ENCODE assay signal across 13 cellular contexts in the genomic region with DNA sequence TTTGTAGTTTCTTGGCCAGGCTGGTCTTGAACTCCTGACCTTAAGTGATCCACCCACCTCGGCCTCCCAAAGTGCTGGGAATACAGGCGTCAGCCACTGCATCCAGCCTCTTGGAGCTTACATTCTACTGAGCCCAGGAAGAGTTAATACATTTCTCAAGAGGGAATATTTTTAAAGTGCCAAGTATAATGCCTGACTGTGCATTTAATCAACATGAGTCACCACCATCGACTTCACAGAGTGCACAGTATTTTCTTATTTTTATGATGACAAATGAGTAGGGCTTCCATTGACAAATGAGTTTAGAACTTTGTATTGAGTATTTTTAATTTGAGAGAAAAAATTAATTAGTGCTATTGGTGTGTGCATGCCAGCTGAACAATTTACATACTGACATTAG.
A peak's percentile ranks its signal among the peaks of the same experiment; 100 is the strongest.
DNase-seq lines count a peak whose midpoint lies in the region; ATAC-seq and TF ChIP-seq lines count a peak whose summit lies in the region.
"Had no signal": no experiment of that assay in that cellular context is flagged by ENCODE, and none has a peak within 500 bp of the region (broad histone marks: within the 10 kb centered on the region; RNA-seq: fewer than 3 reads in every experiment).

No MANE protein-coding gene starts in this region.

- peak overlapping the region; percentile 71 for H3K27ac Mint-ChIP-seq in type B pancreatic cell
- H3K27ac Mint-ChIP-seq: activated naive CD4-positive, alpha-beta T cell treated with anti-CD3 and anti-CD28 coated beads, Interleukin-2, amount 10 ng/mL, durations not matched to agents 7 days and 5 days had no signal

- ATAC-seq in HG03095 (IDR thresholded peaks at IDR 0.05; ENCODE audit: unreplicated experiment) = no peak

- DNase-seq in HPDE6-E6E7 (ENCODE audit: extremely low spot score) (peak; percentile 33), astrocyte of the spinal cord (ENCODE audit: low read depth, low spot score) (peak; percentile 74), left ventricle myocardium inferior (no peak), type B pancreatic cell (ENCODE audit: extremely low spot score, unreplicated experiment) (no peak), LoVo (ENCODE audit: low spot score) (no peak), DMS 273 treated with DMSO at 0.1 percent for 48 hours (lab: John Stamatoyannopoulos, UW) (no peak)
- DNase-seq: activated CD4-positive, alpha-beta T cell treated with anti-CD3 and anti-CD28 coated beads, Interleukin-2, amount 50 U/mL, for 1 hour; activated naive CD4-positive, alpha-beta T cell treated with anti-CD3 and anti-CD28 coated beads, Interleukin-2, amount 10 ng/mL, durations not matched to agents 7 days and 5 days; GDM1; NCI-H1930; SJCRH30 had no signal

- no peak overlapping the region for H3K4me3 ChIP-seq in astrocyte of the spinal cord (ENCODE audit: low read depth, low read length)
- no peak overlapping the region for H3K4me3 ChIP-seq in left ventricle myocardium inferior
- H3K4me3 ChIP-seq: esophagus muscularis mucosa, SJCRH30 had no signal

- intact Hi-C loops in left ventricle myocardium inferior (cut with micrococcal nuclease) = no loop called here

- peak overlapping the region; percentile 17 for H3K27ac ChIP-seq in left ventricle myocardium inferior (replicated peaks)
- H3K27ac ChIP-seq: esophagus muscularis mucosa, SJCRH30 had no signal

- H3K9me3 ChIP-seq in left ventricle myocardium inferior (replicated peaks) = no peaks in the 10 kb centered on the region
- H3K9me3 ChIP-seq: esophagus muscularis mucosa, SJCRH30 had no signal

- TF ChIP-seq CTCF in astrocyte of the spinal cord (IDR thresholded peaks at IDR 0.05; ENCODE audit: low read depth, low read length) (no peak), left ventricle myocardium inferior (IDR thresholded peaks at IDR 0.05; ENCODE audit: borderline replicate concordance) (no peak), type B pancreatic cell (conservative IDR thresholded peaks at IDR 0.05) (no peak)

- H3K4me3 Mint-ChIP-seq in type B pancreatic cell = peak overlapping the region; percentile 33
- H3K4me3 Mint-ChIP-seq: activated naive CD4-positive, alpha-beta T cell treated with anti-CD3 and anti-CD28 coated beads, Interleukin-2, amount 10 ng/mL, durations not matched to agents 7 days and 5 days had no signal

- no peaks in the 10 kb centered on the region for H3K9me3 Mint-ChIP-seq in type B pancreatic cell
- H3K9me3 Mint-ChIP-seq: activated naive CD4-positive, alpha-beta T cell treated with anti-CD3 and anti-CD28 coated beads, Interleukin-2, amount 10 ng/mL, durations not matched to agents 7 days and 5 days had no signal

- in situ Hi-C loops in astrocyte of the spinal cord (cut with HindIII; ENCODE audit: low sequenced_read_pairs) = no loop called here

- H3K27me3 ChIP-seq in left ventricle myocardium inferior (ENCODE audit: low read depth) = no peaks in the 10 kb centered on the region
- H3K27me3 ChIP-seq: esophagus muscularis mucosa, SJCRH30 had no signal

- peaks cover 30% of the 10 kb centered on the region for H3K4me1 Mint-ChIP-seq in type B pancreatic cell (ENCODE audit: unreplicated experiment)
- H3K4me1 Mint-ChIP-seq: activated naive CD4-positive, alpha-beta T cell treated with anti-CD3 and anti-CD28 coated beads, Interleukin-2, amount 10 ng/mL, durations not matched to agents 7 days and 5 days had no signal

- peaks cover 55% of the 10 kb centered on the region for H3K4me1 ChIP-seq in left ventricle myocardium inferior

- H3K36me3 ChIP-seq in left ventricle myocardium inferior = no peaks in the 10 kb centered on the region
- H3K36me3 ChIP-seq: esophagus muscularis mucosa, SJCRH30 had no signal

- H3K36me3 Mint-ChIP-seq in type B pancreatic cell = no peaks in the 10 kb centered on the region
- H3K36me3 Mint-ChIP-seq: activated naive CD4-positive, alpha-beta T cell treated with anti-CD3 and anti-CD28 coated beads, Interleukin-2, amount 10 ng/mL, durations not matched to agents 7 days and 5 days had no signal

- no peaks in the 10 kb centered on the region for H3K27me3 Mint-ChIP-seq in type B pancreatic cell

Comparison
In these comparisons a context has a peak if more than half of its experiments do, and no peak if none do; other contexts are left out.
1. DNase-seq: peak in HPDE6-E6E7 (single experiment) and astrocyte of the spinal cord (single experiment); none in left ventricle myocardium inferior (single experiment), type B pancreatic cell (single experiment), LoVo (single experiment) and DMS 273 treated with DMSO at 0.1 percent for 48 hours (single experiment).